Comparison of ENCODE assay signal across 1 cellular context in genomic region chr6:81814365-81815109, GRCh38.
TF ChIP-seq lines count a peak whose summit lies in the region.

No MANE protein-coding gene starts in this region.

TF ChIP-seq in GM23338, 12 proteins besides CTCF, POLR2A, EP300 and RAD21 (continued from another document):
- TF ChIP-seq REST (IDR thresholded peaks at IDR 0.05; ENCODE audit: unreplicated experiment) (no peak), NANOG (IDR thresholded peaks at IDR 0.05; ENCODE audit: borderline replicate concordance) (no peak), CREB1 (CRISPR knock-in tag; IDR thresholded peaks at IDR 0.05; ENCODE audit: low read depth) (no peak), ETS1 (IDR thresholded peaks at IDR 0.05) (no peak), EZH2 (IDR thresholded peaks at IDR 0.05; ENCODE audit: low read depth, unreplicated experiment) (no peak), POLR2AphosphoS5 (IDR thresholded peaks at IDR 0.05; ENCODE audit: low read depth) (no peak), ZNF331 (CRISPR knock-in tag; IDR thresholded peaks at IDR 0.05; ENCODE audit: low read depth) (no peak), STAT1 (IDR thresholded peaks at IDR 0.05; ENCODE audit: unreplicated experiment) (no peak)
